Comparison of ENCODE assay signal across 19 cellular contexts in genomic region chr5:154168395-154168794, GRCh38. TPM values are rescaled to one million over a fixed set of nuclear protein-coding genes. Genes with fewer than 3 reads are reported as not detected.
DNase-seq lines count a peak whose midpoint lies in the region; ATAC-seq and TF ChIP-seq lines count a peak whose summit lies in the region.
"Had no signal": no experiment of that assay in that cellular context is flagged by ENCODE, and none has a peak within 500 bp of the region (broad histone marks: within the 10 kb centered on the region; RNA-seq: fewer than 3 reads in every experiment).

No MANE protein-coding gene starts in this region.

- intact Hi-C loops in Right ventricle myocardium superior (cut with DNase I) (no loop called here), psoas muscle (cut with DNase I) (no loop called here)

- no peak for TF ChIP-seq CTCF in right atrium auricular region (IDR thresholded peaks at IDR 0.05)
- TF ChIP-seq CTCF in fibroblast of the aortic adventitia (IDR thresholded peaks at IDR 0.05; ENCODE audit: insufficient read depth, low read length): peak; percentile 10
- no peak for TF ChIP-seq CTCF in psoas muscle (IDR thresholded peaks at IDR 0.05)

- WGBS in psoas muscle, 3 donors: 49 to 81% (median 60%) methylated on average over 2 of the region's 2 CpGs

- H3K4me3 ChIP-seq in right atrium auricular region (no peak overlapping the region), fibroblast of the aortic adventitia (ENCODE audit: low read depth, low read length) (no peak overlapping the region), psoas muscle (no peak overlapping the region)
- H3K4me3 ChIP-seq: body of pancreas, transverse colon had no signal

- H3K36me3 ChIP-seq in right atrium auricular region: no peaks in the 10 kb centered on the region
- no peaks in the 10 kb centered on the region for H3K36me3 ChIP-seq in psoas muscle (ENCODE audit: insufficient read depth in 1 of 2, low read depth in 1 of 2)
- H3K36me3 ChIP-seq: transverse colon had no signal

- H3K4me1 ChIP-seq in right atrium auricular region (no peaks in the 10 kb centered on the region), psoas muscle (no peaks in the 10 kb centered on the region)
- H3K4me1 ChIP-seq: body of pancreas, transverse colon had no signal

- H3K27ac ChIP-seq in right atrium auricular region: no peak overlapping the region
- H3K27ac ChIP-seq in psoas muscle: no peak overlapping the region
- H3K27ac ChIP-seq: body of pancreas, transverse colon, VCaP had no signal

- DNase-seq in Right ventricle myocardium superior (no peak), right atrium auricular region (ENCODE audit: low spot score) (no peak), LHCN-M2 (ENCODE audit: low read depth) (peak; percentile 49), fibroblast of the aortic adventitia (ENCODE audit: low read depth) (peak; percentile 43), psoas muscle (peak; percentile 25 to 52), RKO (ENCODE audit: low spot score) (no peak), cerebellar cortex (ENCODE audit: low spot score) (no peak)
- DNase-seq: activated CD4-positive, alpha-beta T cell treated with anti-CD3 and anti-CD28 coated beads for 4 hours; activated naive CD4-positive, alpha-beta T cell treated with anti-CD3 and anti-CD28 coated beads, Interleukin-2, amount 50 U/mL, for 16 hours; activated T-cell treated with anti-CD3 and anti-CD28 coated beads for 4 hours; body of pancreas; immature natural killer cell; NCI-H1092; NCI-H1694; NCI-H524; transverse colon had no signal

- ATAC-seq in Right ventricle myocardium superior (ENCODE audit: poor library complexity) (peak; percentile 59), psoas muscle (peak; percentile 27 to 58 (median 54)), GM19397 (IDR thresholded peaks at IDR 0.05; ENCODE audit: unreplicated experiment) (no peak)
- ATAC-seq: body of pancreas; stimulated activated memory B cell treated with anti-CD40 and anti-IgM and Interleukin-4, amounts not matched to agents 10 μg/mL and 1 μg/mL and 100 μg/mL, for 72 hours had no signal

- H3K27me3 ChIP-seq in right atrium auricular region: no peaks in the 10 kb centered on the region
- H3K27me3 ChIP-seq in psoas muscle (ENCODE audit: insufficient read depth in 3 of 3, low read length in 2 of 3): peaks cover 0 to 11% (median 0%) of the 10 kb centered on the region in 3 donors
- H3K27me3 ChIP-seq: body of pancreas, transverse colon had no signal

- H3K9me3 ChIP-seq in right atrium auricular region (no peaks in the 10 kb centered on the region), psoas muscle (no peaks in the 10 kb centered on the region)
- H3K9me3 ChIP-seq: body of pancreas, transverse colon had no signal

RNA-seq across cellular contexts. Expression of gene GALNT10, which starts 22.1 kb away (rescaled TPM):
- 12.3 TPM for total RNA-seq in Right ventricle myocardium superior
- total RNA-seq in right atrium auricular region: 10 to 100 TPM; 13.2 to 18.4 TPM
- 30.3 and 31.7 TPM in 2 replicates for total RNA-seq in LHCN-M2 (2014; rRNA removed)
- polyA plus RNA-seq in LHCN-M2 (2012): 58.6 TPM
- total RNA-seq in fibroblast of the aortic adventitia (ENCODE audit: low replicate concordance): 12.0 and 46.5 TPM in 2 replicates
- 1 to 10 TPM; 5.2 to 9.9 (median 7.8) TPM for total RNA-seq in psoas muscle
- 1 to 10 TPM; 4.2 to 8.3 (median 6.8) TPM for polyA plus RNA-seq in psoas muscle

Comparison
In these comparisons a context has a peak if more than half of its experiments do, and no peak if none do; other contexts are left out.
1. DNase-seq: peak in LHCN-M2 (single experiment), fibroblast of the aortic adventitia (single experiment) and psoas muscle (2 of 2); none in Right ventricle myocardium superior (single experiment), right atrium auricular region (single experiment), RKO (single experiment) and cerebellar cortex (single experiment).